ENCODE assay signal across 29 cellular contexts in the genomic region with DNA sequence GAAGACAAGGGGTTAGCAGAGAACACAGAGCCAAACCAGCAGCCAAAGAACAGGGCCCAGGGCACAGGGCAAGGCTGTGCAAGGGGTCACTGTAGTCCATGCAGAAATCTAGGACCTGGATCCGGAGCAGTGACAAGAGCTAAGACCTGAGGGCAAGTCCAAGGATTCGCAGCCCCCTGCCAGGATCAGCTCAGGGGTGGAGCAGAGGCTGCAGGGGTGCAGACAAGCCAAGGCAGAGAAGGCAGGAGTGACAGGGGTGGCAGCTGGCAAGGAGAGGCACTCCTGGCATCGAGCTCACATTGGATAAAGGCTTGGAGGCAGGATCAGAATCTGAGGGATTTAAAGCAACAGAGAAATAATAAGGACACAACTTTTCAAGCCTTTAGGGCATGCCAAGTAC.
DNase-seq lines count a peak whose midpoint lies in the region; ATAC-seq, FAIRE-seq and TF ChIP-seq lines count a peak whose summit lies in the region.
"Had no signal": no experiment of that assay in that cellular context is flagged by ENCODE, and none has a peak within 500 bp of the region (broad histone marks: within the 10 kb centered on the region; RNA-seq: fewer than 3 reads in every experiment).

No MANE protein-coding gene starts in this region.

- no peaks in the 10 kb centered on the region for H3K9me3 Mint-ChIP-seq in neural crest cell
- H3K9me3 Mint-ChIP-seq: activated B cell treated with CpG ODN at 0.5 μM for 24 hours; CD8-positive, alpha-beta memory T cell; immature natural killer cell; nephron; T-helper 2 cell treated with Interferon-gamma antibody and Interleukin-4, amounts not matched to agents 5 μg/mL and 100 μg/mL, for 36 hours had no signal

- H3K4me3 Mint-ChIP-seq in neural crest cell = no peak overlapping the region
- H3K4me3 Mint-ChIP-seq: activated B cell treated with CpG ODN at 0.5 μM for 24 hours; CD8-positive, alpha-beta memory T cell; immature natural killer cell; nephron; T-helper 2 cell treated with Interferon-gamma antibody and Interleukin-4, amounts not matched to agents 5 μg/mL and 100 μg/mL, for 36 hours had no signal

- FAIRE-seq in H54 (lab: Jason Lieb, UNC) = no peak
- FAIRE-seq: GM18507 had no signal

- intact Hi-C loops in HCT116 (cut with micrococcal nuclease) = no loop called here

- POLR2A ChIA-PET in HCT116 (lab: Charles Lee) = no interaction called here

- no peaks in the 10 kb centered on the region for H3K36me3 ChIP-seq in HCT116 (ENCODE audit: control insufficient read depth in 1 of 2, insufficient read depth in 2 of 2, low read length in 2 of 2)
- H3K36me3 ChIP-seq: upper lobe of right lung had no signal

- TF ChIP-seq POLR2A in HCT116 (IDR thresholded peaks at IDR 0.05; ENCODE audit: borderline replicate concordance, extremely low read depth, insufficient read depth, insufficient read length) (no peak), H54 (IDR thresholded peaks at IDR 0.05; ENCODE audit: low read depth, low read length) (no peak)

- no peak overlapping the region for H3K4me3 ChIP-seq in HCT116 (replicated peaks in 1 of 2; ENCODE audit: low read depth in 1 of 2, low read length in 2 of 2)
- H3K4me3 ChIP-seq: body of pancreas, GM23248, hepatocyte, upper lobe of right lung had no signal

- BruUV-seq in HCT116 (replicated peaks; lab: Mats Ljungman, UMichigan) = no TSS peak

- H3K9me3 ChIP-seq in HCT116 (ENCODE audit: control insufficient read depth in 1 of 2, insufficient read depth in 1 of 2, low read depth in 1 of 2, low read length in 2 of 2) = no peaks in the 10 kb centered on the region
- H3K9me3 ChIP-seq: body of pancreas, upper lobe of right lung had no signal

- no peaks in the 10 kb centered on the region for H3K36me3 Mint-ChIP-seq in neural crest cell (ENCODE audit: low read depth)
- H3K36me3 Mint-ChIP-seq: CD8-positive, alpha-beta memory T cell; immature natural killer cell had no signal

- TF ChIP-seq CTCF in HCT116 (IDR thresholded peaks at IDR 0.05 in 2 of 3, conservative IDR thresholded peaks at IDR 0.05 in 1 of 3; ENCODE audit: borderline replicate concordance in 1 of 3, insufficient read depth in 1 of 3, low read depth in 2 of 3, low read length in 2 of 3) (no peak), foreskin keratinocyte (conservative IDR thresholded peaks at IDR 0.05) (no peak), neural crest cell (conservative IDR thresholded peaks at IDR 0.05) (no peak)

- H3K4me2 ChIP-seq in HCT116 (ENCODE audit: low read length) = no peak overlapping the region
- H3K4me2 ChIP-seq: hepatocyte had no signal

- peaks cover 22% of the 10 kb centered on the region for H3K4me1 Mint-ChIP-seq in neural crest cell
- H3K4me1 Mint-ChIP-seq: activated B cell treated with CpG ODN at 0.5 μM for 24 hours, immature natural killer cell had no signal

- no peak overlapping the region for H3K9ac ChIP-seq in HCT116 (ENCODE audit: low read length)
- H3K9ac ChIP-seq: GM23248 had no signal

- H3K4me1 ChIP-seq in HCT116 (ENCODE audit: control insufficient read depth in 1 of 2, insufficient read depth in 2 of 2, low read length in 2 of 2) = peaks cover 4 to 38% of the 10 kb centered on the region in 2 experiments; a peak in 3 of 4 replicates
- peaks cover 9% of the 10 kb centered on the region for H3K4me1 ChIP-seq in foreskin keratinocyte
- H3K4me1 ChIP-seq: body of pancreas, upper lobe of right lung had no signal

- no peak overlapping the region for H2AFZ ChIP-seq in HCT116 (ENCODE audit: low read depth, low read length, poor library complexity, severe bottlenecking)
- H2AFZ ChIP-seq: GM23248, hepatocyte had no signal

- H3K27me3 ChIP-seq in HCT116 (ENCODE audit: insufficient read depth, low read length) = no peaks in the 10 kb centered on the region
- no peaks in the 10 kb centered on the region for H3K27me3 ChIP-seq in foreskin keratinocyte
- H3K27me3 ChIP-seq: body of pancreas, hepatocyte, upper lobe of right lung had no signal

- RAD21 ChIA-PET in HCT116 (lab: Charles Lee; ENCODE audit: low non-redundant PET in 1 of 2, low total read pairs in 2 of 2, uncharacterized antibody in 2 of 2, unreplicated experiment in 2 of 2) = interaction anchor here (0.6 kb wide), 2 partner anchors 35 to 42 kb away, joined by 3 read pairs; no protein-coding TSS in a partner anchor

- no peaks in the 10 kb centered on the region for H3K9me2 ChIP-seq in HCT116 (ENCODE audit: insufficient read depth)

- H3K27ac Mint-ChIP-seq in neural crest cell (ENCODE audit: unreplicated experiment) = peak overlapping the region; percentile 47
- H3K27ac Mint-ChIP-seq: activated B cell treated with CpG ODN at 0.5 μM for 24 hours; CD8-positive, alpha-beta memory T cell; immature natural killer cell; nephron; T-helper 2 cell treated with Interferon-gamma antibody and Interleukin-4, amounts not matched to agents 5 μg/mL and 100 μg/mL, for 36 hours had no signal

- H3K27me3 Mint-ChIP-seq in neural crest cell (ENCODE audit: low read depth) = no peaks in the 10 kb centered on the region

- ATAC-seq in HCT116 (peak; percentile 10), foreskin keratinocyte (peak; percentile 12), HG02884 (IDR thresholded peaks at IDR 0.05; ENCODE audit: unreplicated experiment) (no peak)
- ATAC-seq: body of pancreas, sciatic nerve, upper lobe of right lung had no signal

- CTCF ChIA-PET in HCT116 (lab: Charles Lee) = no interaction called here

- H3K79me2 ChIP-seq in HCT116 (ENCODE audit: insufficient read depth, low read length) = no peaks in the 10 kb centered on the region
- H3K79me2 ChIP-seq: hepatocyte had no signal

- H4K20me1 ChIP-seq in HCT116 (ENCODE audit: insufficient read depth) = no peaks in the 10 kb centered on the region

- H3K27ac ChIP-seq in HCT116 (ENCODE audit: low read depth, low read length) (no peak overlapping the region), foreskin keratinocyte (no peak overlapping the region)
- H3K27ac ChIP-seq: body of pancreas, GM23248, hepatocyte, upper lobe of right lung had no signal

- DNase-seq in NCI-H2171 treated with DMSO at 0.1 percent for 48 hours (lab: John Stamatoyannopoulos, UW) (peak; percentile 26), NCI-H2171 (lab: John Stamatoyannopoulos, UW) (no peak), HCT116 (ENCODE audit: low read depth, low spot score) (no peak), foreskin keratinocyte (no peak), neural crest cell (ENCODE audit: low read depth, low spot score) (no peak), NCI-H1105 treated with DMSO at 0.1 percent for 48 hours (lab: John Stamatoyannopoulos, UW) (no peak), H54 (ENCODE audit: insufficient read length, low spot score) (no peak)
- DNase-seq: 8988T; activated B cell treated with CpG ODN at 0.5 μM for 24 hours; activated gamma-delta T cell treated with Interleukin-2 at 50 U/mL for 16 hours; activated T-cell treated with anti-CD3 and anti-CD28 coated beads for 4 hours; body of pancreas; CD8-positive, alpha-beta memory T cell; effector CD8-positive, alpha-beta T cell; erythroblast; foreskin fibroblast; GDM1; GM23248; immature natural killer cell; KG1; NCI-H526 treated with DMSO at 0.1 percent for 48 hours; stimulated activated CD8-positive, alpha-beta memory T cell treated with anti-CD3 and anti-CD28 coated beads, Interleukin-4, amount 100 ng/mL, for 48 hours; upper lobe of right lung had no signal

- TF ChIP-seq RAD21 in HCT116 (IDR thresholded peaks at IDR 0.05; ENCODE audit: low read depth) = no peak

TF ChIP-seq in HCT116, 20 proteins besides CTCF, POLR2A, EP300 and RAD21:
- TF ChIP-seq YY1 (IDR thresholded peaks at IDR 0.05; ENCODE audit: extremely low read depth, insufficient replicate concordance, low read depth, low read length) = no peak
- TF ChIP-seq SRF (IDR thresholded peaks at IDR 0.05; ENCODE audit: low read depth) = no peak
- no peak for TF ChIP-seq TCF7L2 (IDR thresholded peaks at IDR 0.05; ENCODE audit: borderline replicate concordance, extremely low read depth, insufficient read depth, insufficient read length)
- TF ChIP-seq ZNF274 (IDR thresholded peaks at IDR 0.05; ENCODE audit: low read depth, low read length) = no peak
- no peak for TF ChIP-seq FOSL1 (IDR thresholded peaks at IDR 0.05; ENCODE audit: low read depth)
- no peak for TF ChIP-seq CBX3 (IDR thresholded peaks at IDR 0.05; ENCODE audit: low read depth)
- TF ChIP-seq POLR2AphosphoS5 (IDR thresholded peaks at IDR 0.05; ENCODE audit: low read depth, low read length) = no peak
- TF ChIP-seq, protein P1, sequence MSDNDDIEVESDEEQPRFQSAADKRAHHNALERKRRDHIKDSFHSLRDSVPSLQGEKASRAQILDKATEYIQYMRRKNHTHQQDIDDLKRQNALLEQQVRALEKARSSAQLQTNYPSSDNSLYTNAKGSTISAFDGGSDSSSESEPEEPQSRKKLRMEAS (IDR thresholded peaks at IDR 0.05) = no peak
- no peak for TF ChIP-seq EZH2phosphoT487 (IDR thresholded peaks at IDR 0.05; ENCODE audit: borderline replicate concordance)
- TF ChIP-seq, protein P2, sequence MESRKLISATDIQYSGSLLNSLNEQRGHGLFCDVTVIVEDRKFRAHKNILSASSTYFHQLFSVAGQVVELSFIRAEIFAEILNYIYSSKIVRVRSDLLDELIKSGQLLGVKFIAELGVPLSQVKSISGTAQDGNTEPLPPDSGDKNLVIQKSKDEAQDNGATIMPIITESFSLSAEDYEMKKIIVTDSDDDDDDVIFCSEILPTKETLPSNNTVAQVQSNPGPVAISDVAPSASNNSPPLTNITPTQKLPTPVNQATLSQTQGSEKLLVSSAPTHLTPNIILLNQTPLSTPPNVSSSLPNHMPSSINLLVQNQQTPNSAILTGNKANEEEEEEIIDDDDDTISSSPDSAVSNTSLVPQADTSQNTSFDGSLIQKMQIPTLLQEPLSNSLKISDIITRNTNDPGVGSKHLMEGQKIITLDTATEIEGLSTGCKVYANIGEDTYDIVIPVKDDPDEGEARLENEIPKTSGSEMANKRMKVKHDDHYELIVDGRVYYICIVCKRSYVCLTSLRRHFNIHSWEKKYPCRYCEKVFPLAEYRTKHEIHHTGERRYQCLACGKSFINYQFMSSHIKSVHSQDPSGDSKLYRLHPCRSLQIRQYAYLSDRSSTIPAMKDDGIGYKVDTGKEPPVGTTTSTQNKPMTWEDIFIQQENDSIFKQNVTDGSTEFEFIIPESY (IDR thresholded peaks at IDR 0.05; ENCODE audit: extremely low read depth, insufficient replicate concordance, low read length) = no peak
- TF ChIP-seq EZH2 (IDR thresholded peaks at IDR 0.05) = no peak
- no peak for TF ChIP-seq SP1 (IDR thresholded peaks at IDR 0.05; ENCODE audit: low read depth)
- no peak for TF ChIP-seq CEBPB (IDR thresholded peaks at IDR 0.05; ENCODE audit: low read depth)
- TF ChIP-seq JUND (IDR thresholded peaks at IDR 0.05) = no peak
- no peak for TF ChIP-seq ZFX (IDR thresholded peaks at IDR 0.05)
- no peak for TF ChIP-seq EGR1 (IDR thresholded peaks at IDR 0.05; ENCODE audit: low read depth)
- TF ChIP-seq SIN3A (IDR thresholded peaks at IDR 0.05; ENCODE audit: low read depth) = no peak
